8 cellular contexts compared by ENCODE assay signal in genomic region chr2:17830053-17831034, GRCh38. TPM values are rescaled to one million over a fixed set of nuclear protein-coding genes. Genes with fewer than 3 reads are reported as not detected.
DNase-seq lines count a peak whose midpoint lies in the region; ATAC-seq, FAIRE-seq and TF ChIP-seq lines count a peak whose summit lies in the region.

No MANE protein-coding gene starts in this region.

- H3K36me3 ChIP-seq in GM23338 (ENCODE audit: insufficient read depth) (no peaks in the 10 kb centered on the region), IMR-90 (ENCODE audit: control insufficient read depth, insufficient read depth, low read length) (no peaks in the 10 kb centered on the region), HepG2 (replicated peaks in 1 of 2; ENCODE audit: control insufficient read depth in 1 of 2, insufficient read depth in 2 of 2, low read length in 2 of 2) (no peaks in the 10 kb centered on the region)

- dilution Hi-C loops in IMR-90 (cut with HindIII; ENCODE audit: low sequenced_read_pairs, unreplicated experiment) = no loop called here

- peak; percentile 91 for TF ChIP-seq CTCF in GM12872 (IDR thresholded peaks at IDR 0.05; ENCODE audit: insufficient read depth, low read depth, low read length)
- peak; percentile 90 to 93 for TF ChIP-seq CTCF in GM23338 (conservative IDR thresholded peaks at IDR 0.05; ENCODE audit: low read depth in 2 of 2)
- peak; percentile 85 for TF ChIP-seq CTCF in IMR-90 (conservative IDR thresholded peaks at IDR 0.05; ENCODE audit: low read depth, low read length)
- peak; percentile 57 to 93 (median 84) for TF ChIP-seq CTCF in dorsolateral prefrontal cortex (IDR thresholded peaks at IDR 0.05 in 54 of 56, conservative IDR thresholded peaks at IDR 0.05 in 2 of 56; ENCODE audit: low read depth in 1 of 56, partially characterized antibody in 56 of 56)
- TF ChIP-seq CTCF in HepG2 (CRISPR knock-in tag; IDR thresholded peaks at IDR 0.05) = peak; percentile 97

- FAIRE-seq in HepG2 (lab: Jason Lieb, UNC) = no peak

- no TSS peak for BruUV-seq in IMR-90 (replicated peaks; lab: Mats Ljungman, UMichigan)
- BruUV-seq in HepG2 (replicated peaks; lab: Mats Ljungman, UMichigan) = no TSS peak

- H3K9me3 Mint-ChIP-seq in GM23338 = peaks cover 6% of the 10 kb centered on the region; the same call in 2 of the 3 replicates
- H3K9me3 Mint-ChIP-seq in T-helper 2 cell treated with Interferon-gamma antibody and Interleukin-4, amounts not matched to agents 5 μg/mL and 100 μg/mL, for 36 hours = no peaks in the 10 kb centered on the region

- peak overlapping the region; percentile 94 for H2AFZ ChIP-seq in GM23338
- H2AFZ ChIP-seq in IMR-90 (replicated peaks; ENCODE audit: low read length, poor library complexity) = peak overlapping the region; percentile 69
- H2AFZ ChIP-seq in HepG2 (ENCODE audit: low read length) = no peak overlapping the region

- H3K27ac ChIP-seq in GM23338 (ENCODE audit: low read depth) (no peak overlapping the region), IMR-90 (ENCODE audit: insufficient read depth, low read length) (no peak overlapping the region), dorsolateral prefrontal cortex (no peak overlapping the region), HepG2 (ENCODE audit: extremely low read length, insufficient read depth, low read length) (no peak overlapping the region)

- H3K4me1 ChIP-seq in GM23338 (ENCODE audit: insufficient read depth) = peaks cover 18% of the 10 kb centered on the region
- no peaks in the 10 kb centered on the region for H3K4me1 ChIP-seq in IMR-90 (ENCODE audit: control insufficient read depth, insufficient read depth, low read length)
- H3K4me1 ChIP-seq in HepG2 (ENCODE audit: insufficient read depth, low read length) = peaks cover 11% of the 10 kb centered on the region

- H4K5ac ChIP-seq in IMR-90 (ENCODE audit: low read depth, low read length) = no peak overlapping the region

- H2AK9ac ChIP-seq in IMR-90 (replicated peaks; ENCODE audit: low read depth, low read length, poor library complexity) = no peak overlapping the region

- H4K20me1 ChIP-seq in GM23338 (replicated peaks; ENCODE audit: insufficient read depth) (no peaks in the 10 kb centered on the region), IMR-90 (ENCODE audit: insufficient read depth, low read length) (no peaks in the 10 kb centered on the region), HepG2 (ENCODE audit: insufficient read depth, low read length) (no peaks in the 10 kb centered on the region)

- H3K9me1 ChIP-seq in IMR-90 (ENCODE audit: insufficient read depth, low read length) = no peaks in the 10 kb centered on the region

- H3K4me2 ChIP-seq in GM23338 = peak overlapping the region; percentile 70
- H3K4me2 ChIP-seq in IMR-90 (ENCODE audit: low read depth, low read length) = peak overlapping the region; percentile 75
- peak overlapping the region; percentile 81 for H3K4me2 ChIP-seq in HepG2 (ENCODE audit: low read depth, low read length)

- TF ChIP-seq EP300 in HepG2 (IDR thresholded peaks at IDR 0.05; ENCODE audit: low read depth in 2 of 2, low read length in 2 of 2) (no peak; a peak in 1 of 4 replicates), HepG2 (CRISPR knock-in tag; IDR thresholded peaks at IDR 0.05; ENCODE audit: borderline replicate concordance) (no peak)

- H3K9me3 ChIP-seq in IMR-90 (ENCODE audit: control insufficient read depth, insufficient read depth, low read length) = no peaks in the 10 kb centered on the region
- no peaks in the 10 kb centered on the region for H3K9me3 ChIP-seq in HepG2 (ENCODE audit: low read length)

- H4K91ac ChIP-seq in IMR-90 (ENCODE audit: insufficient read depth, low read depth, low read length) = no peak overlapping the region

- H3K36me3 Mint-ChIP-seq in GM23338 (ENCODE audit: low read depth) = no peaks in the 10 kb centered on the region
- no peaks in the 10 kb centered on the region for H3K36me3 Mint-ChIP-seq in T-helper 2 cell treated with Interferon-gamma antibody and Interleukin-4, amounts not matched to agents 5 μg/mL and 100 μg/mL, for 36 hours (ENCODE audit: low read depth)

- H3K18ac ChIP-seq in IMR-90 (ENCODE audit: low read depth, low read length) = no peak overlapping the region

- TF ChIP-seq RAD21 in IMR-90 (IDR thresholded peaks at IDR 0.05; ENCODE audit: low read length) = peak; percentile 60
- TF ChIP-seq RAD21 in HepG2 (CRISPR knock-in tag; IDR thresholded peaks at IDR 0.05) = peak; percentile 84

- H3K14ac ChIP-seq in IMR-90 (replicated peaks; ENCODE audit: low read depth, low read length) = no peak overlapping the region

- POLR2A ChIA-PET in IMR-90 (lab: Charles Lee; ENCODE audit: unreplicated experiment) = no interaction called here
- POLR2A ChIA-PET in HepG2 (lab: Yijun Ruan, JAX) = no interaction called here

- peak; percentile 96 for DNase-seq in GM23338 (ENCODE audit: low spot score)
- DNase-seq in IMR-90 = peak; percentile 65
- peak; percentile 17 for DNase-seq in T-helper 2 cell treated with Interferon-gamma antibody and Interleukin-4, amounts not matched to agents 5 μg/mL and 100 μg/mL, for 36 hours (ENCODE audit: low spot score)
- peak; percentile 24 to 85 (median 76) for DNase-seq in dorsolateral prefrontal cortex
- peak; percentile 87 for DNase-seq in HepG2 (ENCODE audit: low spot score)
- DNase-seq in stimulated activated CD8-positive, alpha-beta memory T cell treated with anti-CD3 and anti-CD28 coated beads, Interleukin-15, amount 100 ng/mL, for 24 hours (ENCODE audit: low read depth) = peak; percentile 15
- no peak for DNase-seq in stimulated activated naive CD4-positive, alpha-beta T cell (lab: John Stamatoyannopoulos, UW)

- CTCF ChIA-PET in IMR-90 (lab: Yijun Ruan, JAX) = interaction anchor here (0.6 to 1.1 kb wide), 3 partner anchors 12 to 39 kb away, joined by 3 read pairs; no protein-coding TSS in a partner anchor
- CTCF ChIA-PET in HepG2 (lab: Yijun Ruan, JAX; ENCODE audit: low intra/inter-chr PET ratio, low total read pairs) = interaction anchor here (1.3 to 2.5 kb wide), 2 partner anchors 109 to 111 kb away, joined by 3 to 17 read pairs; no protein-coding TSS in a partner anchor

- intact Hi-C loops in IMR-90 (cut with micrococcal nuclease) (loop anchor here (2.0 to 10.0 kb wide), 2 partner anchors 112 to 356 kb away; no protein-coding TSS in a partner anchor), dorsolateral prefrontal cortex (cut with DNase I) (no loop called here), HepG2 (cut with micrococcal nuclease; ENCODE audit: unreplicated experiment) (loop anchor here (1.0 kb wide), 2 partner anchors 73 to 111 kb away; no protein-coding TSS in a partner anchor)

- H3K4me3 Mint-ChIP-seq in GM23338 = peak overlapping the region; percentile 39; the same call in 1 of the 3 replicates
- peak overlapping the region; percentile 17 for H3K4me3 Mint-ChIP-seq in T-helper 2 cell treated with Interferon-gamma antibody and Interleukin-4, amounts not matched to agents 5 μg/mL and 100 μg/mL, for 36 hours

- peak; percentile 96 for ATAC-seq in GM23338
- peak; percentile 96 for ATAC-seq in IMR-90 (ENCODE audit: low read depth)
- ATAC-seq in HepG2 = peak; percentile 99

- H3K27me3 ChIP-seq in GM23338 (ENCODE audit: insufficient read depth) (peaks cover 24% of the 10 kb centered on the region), IMR-90 (ENCODE audit: control insufficient read depth, insufficient read depth, low read length) (peaks cover 32% of the 10 kb centered on the region), dorsolateral prefrontal cortex (peaks cover 0 to 15% (median 0%) of the 10 kb centered on the region in 45 donors), HepG2 (ENCODE audit: control insufficient read depth in 1 of 2, insufficient read depth in 2 of 2, low read length in 2 of 2) (peaks cover 0 to 33% of the 10 kb centered on the region in 2 experiments; a peak in 1 of 5 replicates)

- H3K9me2 ChIP-seq in GM23338 (ENCODE audit: insufficient read depth) = no peaks in the 10 kb centered on the region

- H2BK20ac ChIP-seq in IMR-90 (ENCODE audit: low read depth, low read length) = no peak overlapping the region

- no peak overlapping the region for H2BK5ac ChIP-seq in IMR-90 (ENCODE audit: low read depth, low read length, poor library complexity, severe bottlenecking)

- whole genome bisulfite sequencing in IMR-90 (ENCODE audit: extremely low coverage in 2 of 2, insufficient read length in 1 of 2), 2 experiments = 11% methylated on average over 11 of the region's 37 CpGs; no CpG with 5 or more reads in 1 of the 2 experiments
- WGBS in HepG2 (ENCODE audit: low lambda C conversion rate) = 12% methylated on average over 22 of the region's 37 CpGs

- no peak overlapping the region for H3K23ac ChIP-seq in IMR-90 (ENCODE audit: low read depth, low read length)

- H3K4me3 ChIP-seq in GM23338 = peak overlapping the region; percentile 44
- H3K4me3 ChIP-seq in IMR-90 (ENCODE audit: insufficient read depth, low read depth, low read length) = peak overlapping the region; percentile 14; the same call in 1 of the 2 replicates
- peak overlapping the region in 54 of 59 donors; percentile 1 to 60 (median 34) for H3K4me3 ChIP-seq in dorsolateral prefrontal cortex
- H3K4me3 ChIP-seq in HepG2 (replicated peaks in 1 of 3; ENCODE audit: insufficient read depth in 1 of 3, low read depth in 2 of 3, low read length in 3 of 3) = peak overlapping the region in 1 of 3 experiments; percentile 47; a peak in 2 of 6 replicates

- H4K8ac ChIP-seq in IMR-90 (ENCODE audit: low read depth in 2 of 2, low read length in 2 of 2) = no peak overlapping the region

- no peaks in the 10 kb centered on the region for H3K79me2 ChIP-seq in GM23338 (replicated peaks; ENCODE audit: insufficient read depth)
- H3K79me2 ChIP-seq in HepG2 (ENCODE audit: insufficient read depth, low read length) = no peaks in the 10 kb centered on the region

- H3K27ac Mint-ChIP-seq in GM23338 = no peak overlapping the region
- no peak overlapping the region for H3K27ac Mint-ChIP-seq in T-helper 2 cell treated with Interferon-gamma antibody and Interleukin-4, amounts not matched to agents 5 μg/mL and 100 μg/mL, for 36 hours

- H3K79me1 ChIP-seq in IMR-90 (ENCODE audit: low read depth in 1 of 2, low read length in 2 of 2) = no peaks in the 10 kb centered on the region

- H3K56ac ChIP-seq in IMR-90 (ENCODE audit: extremely low read depth, insufficient read depth, low read length) = no peak overlapping the region

- peaks cover 27% of the 10 kb centered on the region for H3K27me3 Mint-ChIP-seq in GM23338 (ENCODE audit: insufficient read depth, low read depth, poor library complexity)
- H3K27me3 Mint-ChIP-seq in T-helper 2 cell treated with Interferon-gamma antibody and Interleukin-4, amounts not matched to agents 5 μg/mL and 100 μg/mL, for 36 hours (ENCODE audit: low read depth) = peaks cover 54% of the 10 kb centered on the region

- no peak overlapping the region for H3K4ac ChIP-seq in IMR-90 (ENCODE audit: low read depth, low read length)

- H2AK5ac ChIP-seq in IMR-90 (ENCODE audit: low read depth, low read length) = no peak overlapping the region

- TF ChIP-seq POLR2A in IMR-90 (IDR thresholded peaks at IDR 0.05; ENCODE audit: low read depth, low read length) (no peak), HepG2 (IDR thresholded peaks at IDR 0.05; ENCODE audit: insufficient read depth in 1 of 2, low read depth in 2 of 2, low read length in 2 of 2) (no peak)

- no peak overlapping the region for H2BK120ac ChIP-seq in IMR-90 (ENCODE audit: low read depth, low read length)

- peaks cover 6% of the 10 kb centered on the region for H3K4me1 Mint-ChIP-seq in GM23338
- no peaks in the 10 kb centered on the region for H3K4me1 Mint-ChIP-seq in T-helper 2 cell treated with Interferon-gamma antibody and Interleukin-4, amounts not matched to agents 5 μg/mL and 100 μg/mL, for 36 hours (ENCODE audit: low read depth)

- H3K9ac ChIP-seq in IMR-90 (ENCODE audit: low read depth, low read length) (no peak overlapping the region), HepG2 (ENCODE audit: insufficient read depth, low read depth, low read length) (no peak overlapping the region)

- no peak overlapping the region for H2BK15ac ChIP-seq in IMR-90 (ENCODE audit: low read depth, low read length)

- in situ Hi-C loops in IMR-90 (cut with MboI; ENCODE audit: low sequenced_read_pairs) = no loop called here
- in situ Hi-C loops in HepG2 (cut with HindIII; ENCODE audit: extremely low pct_ligation_motif_present, low pct_unique_long_range_greater_than_20kb) = no loop called here

- H3F3A ChIP-seq in GM23338 (replicated peaks; ENCODE audit: low read depth) = no peaks in the 10 kb centered on the region

RNA-seq across cellular contexts. Expression of gene MSGN1, which starts 14.1 kb away (rescaled TPM):
- total RNA-seq in GM23338 (2014; rRNA removed; shearing (Covaris generic)) = not detected in 2 replicates
- polyA plus RNA-seq in GM23338 (2016; fragmentation: Nextera tagmentation; extraction: Ambion mirVana) (not detected in 2 replicates), IMR-90 (2012; rRNA removed) (not detected in 2 replicates), HepG2 (2011; rRNA removed) (not detected in 2 replicates)
- total RNA-seq in IMR-90 (2012; rRNA removed) (not detected in 2 replicates), dorsolateral prefrontal cortex (not detected), HepG2 (2016; rRNA removed; fragmentation: Illumina TruSeq; extraction: Trizol) (not detected in 2 replicates)
- not detected in 2 replicates for polyA plus RNA-seq in IMR-90 (2012; cell fraction: cytosol; rRNA removed)
- not detected in 2 replicates for polyA plus RNA-seq in IMR-90 (2012; cell fraction: nucleus; rRNA removed; ENCODE audit: low replicate concordance)
- not detected in 2 replicates for total RNA-seq in HepG2 (2016; cell fraction: cytosol; rRNA removed; fragmentation: Illumina TruSeq; extraction: Trizol; ENCODE audit: low read depth)
- total RNA-seq in HepG2 (2016; cell fraction: insoluble cytoplasmic fraction; rRNA removed; fragmentation: Illumina TruSeq; extraction: Trizol) = not detected in 2 replicates
- total RNA-seq in HepG2 (2016; cell fraction: membrane; rRNA removed; fragmentation: Illumina TruSeq; extraction: Trizol) = not detected in 2 replicates
- total RNA-seq in HepG2 (2016; cell fraction: nucleus; rRNA removed; fragmentation: Illumina TruSeq; extraction: Trizol) = not detected in 2 replicates
- polyA plus RNA-seq in HepG2 (2011; cell fraction: cytosol; rRNA removed) = not detected in 2 replicates
- not detected in 2 replicates for polyA plus RNA-seq in HepG2 (2011; cell fraction: nucleus; rRNA removed)
- polyA plus RNA-seq in HepG2 (2012) = not detected in 2 replicates
- not detected in 2 replicates for polyA plus RNA-seq in HepG2 (2016; cell fraction: cytosol; fragmentation: Illumina TruSeq; extraction: Trizol; ENCODE audit: low read depth)
- not detected in 2 replicates for polyA plus RNA-seq in HepG2 (2016; cell fraction: insoluble cytoplasmic fraction; fragmentation: Illumina TruSeq; extraction: Trizol; ENCODE audit: low read depth)
- polyA plus RNA-seq in HepG2 (2016; cell fraction: membrane; fragmentation: Illumina TruSeq; extraction: Trizol; ENCODE audit: low read depth) = not detected in 2 replicates
- not detected in 2 replicates for polyA plus RNA-seq in HepG2 (2016; cell fraction: nucleus; fragmentation: Illumina TruSeq; extraction: Trizol; ENCODE audit: insufficient read depth, low read depth)
- not detected in 2 replicates for polyA minus RNA-seq in HepG2 (2011; rRNA and poly(A)+ RNA removed; ENCODE audit: low replicate concordance)
- polyA minus RNA-seq in HepG2 (2011; cell fraction: cytosol; rRNA and poly(A)+ RNA removed) = not detected in 2 replicates
- polyA minus RNA-seq in HepG2 (2011; cell fraction: nucleus; rRNA and poly(A)+ RNA removed) = not detected in 2 replicates

RNA-seq across cellular contexts. Expression of gene KCNS3, which starts 48.1 kb away (rescaled TPM):
- 62.4 and 80.0 TPM in 2 replicates for total RNA-seq in GM23338 (2014; rRNA removed; shearing (Covaris generic))
- 20.6 and 23.2 TPM in 2 replicates for polyA plus RNA-seq in GM23338 (2016; fragmentation: Nextera tagmentation; extraction: Ambion mirVana)
- 4.3 and 5.3 TPM in 2 replicates for total RNA-seq in IMR-90 (2012; rRNA removed)
- 2.0 and 2.9 TPM in 2 replicates for polyA plus RNA-seq in IMR-90 (2012; rRNA removed)
- polyA plus RNA-seq in IMR-90 (2012; cell fraction: cytosol; rRNA removed) = 0.83 and 0.95 TPM in 2 replicates
- 1.4 and 2.4 TPM in 2 replicates for polyA plus RNA-seq in IMR-90 (2012; cell fraction: nucleus; rRNA removed; ENCODE audit: low replicate concordance)
- 10 to 100 TPM in 4 of 120 experiments, 1 to 10 TPM in 116; 2.1 to 14.1 (median 5.8) TPM for total RNA-seq in dorsolateral prefrontal cortex
- not detected in 2 replicates for total RNA-seq in HepG2 (2016; rRNA removed; fragmentation: Illumina TruSeq; extraction: Trizol)
- total RNA-seq in HepG2 (2016; cell fraction: cytosol; rRNA removed; fragmentation: Illumina TruSeq; extraction: Trizol; ENCODE audit: low read depth) = not detected in 2 replicates
- total RNA-seq in HepG2 (2016; cell fraction: insoluble cytoplasmic fraction; rRNA removed; fragmentation: Illumina TruSeq; extraction: Trizol) = 0.09 TPM in 1 of 2 replicates, not detected in the other
- not detected in 2 replicates for total RNA-seq in HepG2 (2016; cell fraction: membrane; rRNA removed; fragmentation: Illumina TruSeq; extraction: Trizol)
- not detected in 2 replicates for total RNA-seq in HepG2 (2016; cell fraction: nucleus; rRNA removed; fragmentation: Illumina TruSeq; extraction: Trizol)
- polyA plus RNA-seq in HepG2 (2011; rRNA removed) = not detected in 2 replicates
- not detected in 2 replicates for polyA plus RNA-seq in HepG2 (2011; cell fraction: cytosol; rRNA removed)
- polyA plus RNA-seq in HepG2 (2011; cell fraction: nucleus; rRNA removed) = not detected in 2 replicates
- polyA plus RNA-seq in HepG2 (2012) = not detected in 2 replicates
- polyA plus RNA-seq in HepG2 (2016; cell fraction: cytosol; fragmentation: Illumina TruSeq; extraction: Trizol; ENCODE audit: low read depth) = not detected in 2 replicates
- polyA plus RNA-seq in HepG2 (2016; cell fraction: insoluble cytoplasmic fraction; fragmentation: Illumina TruSeq; extraction: Trizol; ENCODE audit: low read depth) = not detected in 2 replicates
- not detected in 2 replicates for polyA plus RNA-seq in HepG2 (2016; cell fraction: membrane; fragmentation: Illumina TruSeq; extraction: Trizol; ENCODE audit: low read depth)
- polyA plus RNA-seq in HepG2 (2016; cell fraction: nucleus; fragmentation: Illumina TruSeq; extraction: Trizol; ENCODE audit: insufficient read depth, low read depth) = not detected in 2 replicates
- polyA minus RNA-seq in HepG2 (2011; rRNA and poly(A)+ RNA removed; ENCODE audit: low replicate concordance) = not detected in 2 replicates
- polyA minus RNA-seq in HepG2 (2011; cell fraction: cytosol; rRNA and poly(A)+ RNA removed) = not detected in 2 replicates
- not detected in 2 replicates for polyA minus RNA-seq in HepG2 (2011; cell fraction: nucleus; rRNA and poly(A)+ RNA removed)

Comparison
In these comparisons a context has a peak if more than half of its experiments do, and no peak if none do; other contexts are left out.
1. DNase-seq: peak in GM23338 (single experiment), IMR-90 (single experiment), T-helper 2 cell treated with Interferon-gamma antibody and Interleukin-4, amounts not matched to agents 5 μg/mL and 100 μg/mL, for 36 hours (single experiment), dorsolateral prefrontal cortex (10 of 10), HepG2 (single experiment) and stimulated activated CD8-positive, alpha-beta memory T cell treated with anti-CD3 and anti-CD28 coated beads, Interleukin-15, amount 100 ng/mL, for 24 hours (single experiment); none in stimulated activated naive CD4-positive, alpha-beta T cell (0 of 6).
2. intact Hi-C loops: an anchor here in IMR-90 (2.0 to 10.0 kb wide) and HepG2 (1.0 kb wide); none called in dorsolateral prefrontal cortex.
3. Peak in every context shown above with its lines, with median percentiles within 50 percentile points of each other: CTCF ChIP-seq, ATAC-seq and H3K4me2 ChIP-seq.